Comparison of ENCODE assay signal across 9 cellular contexts in genomic region chr1:111334169-111334568, GRCh38. TPM values are rescaled to one million over a fixed set of nuclear protein-coding genes. Genes with fewer than 3 reads are reported as not detected.
DNase-seq lines count a peak whose midpoint lies in the region; ATAC-seq and TF ChIP-seq lines count a peak whose summit lies in the region.
"Had no signal": no experiment of that assay in that cellular context is flagged by ENCODE, and none has a peak within 500 bp of the region (broad histone marks: within the 10 kb centered on the region; RNA-seq: fewer than 3 reads in every experiment).

No MANE protein-coding gene starts in this region.

- H3K36me3 ChIP-seq in MG63, result no peaks in the 10 kb centered on the region
- H3K36me3 ChIP-seq in naive thymus-derived CD4-positive, alpha-beta T cell (ENCODE audit: control insufficient read depth in 2 of 3, insufficient read depth in 3 of 3, low read length in 3 of 3), result no peaks in the 10 kb centered on the region

- POLR2A ChIA-PET in naive thymus-derived CD4-positive, alpha-beta T cell (lab: Charles Lee), result interaction anchor here (0.7 to 3.0 kb wide), 18 partner anchors 75 to 551 kb away, joined by 3 to 15 read pairs (median 5); partner anchors contain the start of genes CEPT1, CHI3L2 and DRAM2

- peak; percentile 83 for ATAC-seq in naive thymus-derived CD4-positive, alpha-beta T cell
- ATAC-seq in HG02981 (IDR thresholded peaks at IDR 0.05; ENCODE audit: unreplicated experiment) (no peak), HG03108 (IDR thresholded peaks at IDR 0.05; ENCODE audit: unreplicated experiment) (no peak)

- no peak overlapping the region for H3K4me3 ChIP-seq in MG63
- H3K4me3 ChIP-seq in naive thymus-derived CD4-positive, alpha-beta T cell (ENCODE audit: low read length), result no peak overlapping the region

- CTCF ChIA-PET in naive thymus-derived CD4-positive, alpha-beta T cell (lab: Charles Lee), result interaction anchor here (0.6 to 7.4 kb wide), 28 partner anchors 9 to 366 kb away, joined by 3 to 77 read pairs (median 4); partner anchors contain the start of gene CHI3L2

- H3K27me3 ChIP-seq in MG63, result 0 out of 2 replicates have a peak, but pooled peaks cover 2% of the 10 kb centered on the region
- H3K27me3 ChIP-seq in naive thymus-derived CD4-positive, alpha-beta T cell (ENCODE audit: control insufficient read depth in 2 of 2, insufficient read depth in 2 of 2, low read length in 2 of 2), result no peaks in the 10 kb centered on the region

- no peak overlapping the region for H3K4me3 Mint-ChIP-seq in naive thymus-derived CD4-positive, alpha-beta T cell

- no peak overlapping the region for H3K27ac ChIP-seq in VCaP
- no peak overlapping the region for H3K27ac ChIP-seq in naive thymus-derived CD4-positive, alpha-beta T cell (ENCODE audit: low read depth, low read length)

- peaks cover 0 to 2% (median 0%) of the 10 kb centered on the region in 5 donors for H3K27me3 Mint-ChIP-seq in naive thymus-derived CD4-positive, alpha-beta T cell

- peak overlapping the region in 1 of 9 donors; percentile 29 for H3K27ac Mint-ChIP-seq in naive thymus-derived CD4-positive, alpha-beta T cell

- intact Hi-C loops in naive thymus-derived CD4-positive, alpha-beta T cell (cut with micrococcal nuclease), result loop anchor here (1.0 to 5.0 kb wide), 8 partner anchors 66 to 717 kb away; partner anchors contain the start of genes CEPT1 (in 1 of the 2) and DRAM2 (in 1 of the 2)

- peaks cover 3 to 14% (median 6%) of the 10 kb centered on the region in 7 donors for H3K4me1 Mint-ChIP-seq in naive thymus-derived CD4-positive, alpha-beta T cell

- peaks cover 0 to 7% of the 10 kb centered on the region in 2 donors for H3K4me1 ChIP-seq in naive thymus-derived CD4-positive, alpha-beta T cell (ENCODE audit: control insufficient read depth in 2 of 2, insufficient read depth in 2 of 2, low read length in 2 of 2)

- peaks cover 4 to 17% (median 5%) of the 10 kb centered on the region in 5 donors for H3K36me3 Mint-ChIP-seq in naive thymus-derived CD4-positive, alpha-beta T cell

- peak; percentile 33 for DNase-seq in Daoy (ENCODE audit: low read depth)
- DNase-seq in MG63, result peak; percentile 34
- DNase-seq in effector CD4-positive, alpha-beta T cell, result peak; percentile 34
- DNase-seq in naive thymus-derived CD4-positive, alpha-beta T cell, result peak in 7 of 9 donors; percentile 60 to 78 (median 66)
- no peak for DNase-seq in T1000 (lab: John Stamatoyannopoulos, UW)

- H3K9me3 Mint-ChIP-seq in naive thymus-derived CD4-positive, alpha-beta T cell, result peaks cover 6 to 43% (median 19%) of the 10 kb centered on the region in 11 donors

- TF ChIP-seq CTCF in VCaP (conservative IDR thresholded peaks at IDR 0.05), result peak; percentile 72

- H3K9me3 ChIP-seq in MG63, result peaks cover 16% of the 10 kb centered on the region
- no peaks in the 10 kb centered on the region for H3K9me3 ChIP-seq in naive thymus-derived CD4-positive, alpha-beta T cell (ENCODE audit: control insufficient read depth in 2 of 3, low read length in 3 of 3)

RNA-seq across cellular contexts. Expression of gene CHIA, which starts 43.5 kb away (rescaled TPM):
- 0.06 TPM in 1 of 2 replicates, not detected in the other for total RNA-seq in Daoy (2014; rRNA removed; shearing (Covaris generic))
- not detected in 2 replicates for total RNA-seq in MG63 (2014; rRNA removed; shearing (Covaris generic); ENCODE audit: low replicate concordance)
- not detected for total RNA-seq in naive thymus-derived CD4-positive, alpha-beta T cell
- not detected for polyA plus RNA-seq in naive thymus-derived CD4-positive, alpha-beta T cell
- total RNA-seq: T-helper 2 cell treated with Interferon-gamma antibody and Interleukin-4, amounts not matched to agents 100 ng/mL and 5 ng/mL, for 36 hours had no signal
